10 cellular contexts compared by ENCODE assay signal in the genomic region with DNA sequence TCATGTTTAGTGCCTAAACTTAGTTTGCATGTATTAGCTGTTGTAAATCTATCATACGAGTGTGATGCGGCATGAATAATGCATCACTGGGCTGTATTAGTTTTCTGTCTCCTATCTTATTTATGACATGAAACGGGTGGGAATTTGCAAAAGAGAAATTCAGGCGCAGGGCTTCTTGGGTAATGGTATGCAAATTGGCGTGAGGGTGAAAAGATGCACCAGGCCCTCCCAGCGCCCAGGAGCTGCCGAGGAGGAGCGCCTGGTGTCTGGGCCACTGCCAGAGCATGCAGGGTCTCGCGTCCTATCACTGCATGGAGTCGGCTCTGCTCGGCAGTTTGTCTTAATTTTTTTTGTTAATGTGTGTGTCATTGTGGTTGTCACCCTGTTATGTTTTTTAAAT.
"Had no signal": no experiment of that assay in that cellular context is flagged by ENCODE, and none has a peak within 500 bp of the region (broad histone marks: within the 10 kb centered on the region; RNA-seq: fewer than 3 reads in every experiment).

No MANE protein-coding gene starts in this region.

- H3K4me1 ChIP-seq: adrenal gland had no signal

- H3K27me3 ChIP-seq: adrenal gland, right atrium auricular region had no signal

- H3K9me3 ChIP-seq: adrenal gland, right atrium auricular region had no signal

- H3K4me1 Mint-ChIP-seq: activated CD4-positive, alpha-beta T cell treated with anti-CD3 and anti-CD28 coated beads, Interleukin-2, amount 10 ng/mL, durations not matched to agents 7 days and 5 days had no signal

- H3K4me3 Mint-ChIP-seq: activated CD4-positive, alpha-beta T cell treated with anti-CD3 and anti-CD28 coated beads, Interleukin-2, amount 10 ng/mL, durations not matched to agents 7 days and 5 days had no signal

- H3K27ac Mint-ChIP-seq: activated CD4-positive, alpha-beta T cell treated with anti-CD3 and anti-CD28 coated beads, Interleukin-2, amount 10 ng/mL, durations not matched to agents 7 days and 5 days had no signal

- H3K4me3 ChIP-seq: adrenal gland, right atrium auricular region, skin epidermis had no signal

- DNase-seq: activated CD4-positive, alpha-beta T cell treated with anti-CD3 and anti-CD28 coated beads, Interleukin-2, amount 10 ng/mL, durations not matched to agents 7 days and 5 days; activated CD4-positive, CD25-positive, alpha-beta regulatory T cell; activated naive CD4-positive, alpha-beta T cell treated with anti-CD3 and anti-CD28 coated beads, Interleukin-2, amount 50 U/mL, for 16 hours; activated T-cell treated with anti-CD3 and anti-CD28 coated beads, Interleukin-2, amount 50 U/mL, for 1 hour; adrenal gland; central memory CD4-positive, alpha-beta T cell; dermis blood vessel endothelial cell; posterior cingulate gyrus had no signal

- H3K27me3 Mint-ChIP-seq: activated CD4-positive, alpha-beta T cell treated with anti-CD3 and anti-CD28 coated beads, Interleukin-2, amount 10 ng/mL, durations not matched to agents 7 days and 5 days had no signal
